Comparison of ENCODE assay signal across 8 cellular contexts in the genomic region with DNA sequence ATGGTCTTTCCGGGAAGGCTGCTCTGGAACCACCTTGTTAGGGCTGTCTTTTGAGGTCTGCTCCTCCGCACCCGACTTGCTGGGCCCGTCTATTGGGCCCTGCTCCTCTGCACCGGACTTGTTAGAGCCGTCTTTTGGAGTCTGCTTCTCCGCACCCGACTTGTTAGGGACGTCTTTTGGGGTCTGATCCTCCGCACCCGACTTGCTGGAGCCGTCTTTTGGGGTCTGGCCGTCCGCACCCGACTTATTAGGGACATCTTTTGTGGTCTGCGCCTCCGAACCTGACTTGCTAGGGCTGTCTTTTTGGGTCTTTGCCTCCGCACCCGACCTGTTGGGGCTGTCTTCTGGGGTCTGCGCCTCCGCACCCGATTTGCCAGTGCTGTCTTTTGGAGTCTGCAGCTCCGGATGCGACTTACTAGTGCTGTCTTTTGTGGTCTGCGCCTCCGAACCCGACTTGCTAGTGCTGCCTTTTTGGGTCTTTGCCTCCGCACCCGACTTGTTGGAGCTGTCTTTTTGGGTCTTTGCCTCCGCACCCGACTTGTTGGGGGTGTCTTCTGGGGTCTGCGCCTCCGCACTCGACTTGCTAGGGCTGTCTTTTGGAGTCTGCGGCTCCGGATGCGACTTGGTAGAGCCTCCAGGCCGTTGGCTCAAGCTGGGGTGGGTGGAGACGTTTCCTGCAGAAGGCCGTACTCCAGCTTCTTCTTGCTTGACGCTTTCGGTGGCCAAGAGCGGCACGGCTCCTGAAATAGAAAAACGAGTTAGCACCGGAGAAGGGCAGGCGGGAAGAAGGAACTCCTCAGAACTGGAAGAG. TPM values are rescaled to one million over a fixed set of nuclear protein-coding genes. Genes with fewer than 3 reads are reported as not detected.
DNase-seq lines count a peak whose midpoint lies in the region; ATAC-seq, FAIRE-seq and TF ChIP-seq lines count a peak whose summit lies in the region.

No MANE protein-coding gene starts in this region.

- POLR2A ChIA-PET in CD4-positive, alpha-beta T cell (lab: Charles Lee), result interaction anchor here (0.6 to 4.7 kb wide), 48 partner anchors 9 to 1428 kb away, joined by 3 to 216 read pairs (median 5); a partner anchor contains a TSS
- POLR2A ChIA-PET in H1 (lab: Charles Lee; ENCODE audit: partially characterized antibody), result interaction anchor here (0.8 to 6.2 kb wide), 22 partner anchors 9 to 422 kb away, joined by 3 to 70 read pairs (median 5); a partner anchor contains a TSS

- H3K4me2 ChIP-seq in H1 (ENCODE audit: insufficient read depth in 1 of 2, low read depth in 2 of 2, low read length in 2 of 2), result peak overlapping the region; percentile 86 to 99

- no peak overlapping the region for H2BK120ac ChIP-seq in H1 (replicated peaks; ENCODE audit: low read depth, low read length)

- no peak overlapping the region for H2AFZ ChIP-seq in H1 (ENCODE audit: low read length)

- H2BK12ac ChIP-seq in H1 (ENCODE audit: low read depth, low read length), result peak overlapping the region; percentile 29

- no peaks in the 10 kb centered on the region for H3K27me3 Mint-ChIP-seq in CD4-positive, alpha-beta T cell

- H3K4me3 ChIP-seq in H1 (ENCODE audit: extremely low read depth in 1 of 4, insufficient read depth in 2 of 4, low read depth in 3 of 4, low read length in 4 of 4) (peak overlapping the region; percentile 61 to 96 (median 84)), muscle layer of colon (ENCODE audit: low read depth in 1 of 2, low read length in 2 of 2) (peak overlapping the region; percentile 92 to 97), stomach smooth muscle (ENCODE audit: low read length in 2 of 2) (peak overlapping the region; percentile 96 to 98)

- H2BK15ac ChIP-seq in H1 (ENCODE audit: low read length), result no peak overlapping the region

- H3K23ac ChIP-seq in H1 (ENCODE audit: insufficient read length), result no peak overlapping the region

- CTCF ChIA-PET in CD4-positive, alpha-beta T cell (lab: Charles Lee), result interaction anchor here (1.0 to 1.4 kb wide), 2 partner anchors 17 to 27 kb away, joined by 3 to 4 read pairs; a partner anchor contains a TSS
- CTCF ChIA-PET in H1 (lab: Charles Lee; ENCODE audit: partially characterized antibody), result interaction anchor here (0.6 to 2.2 kb wide), 8 partner anchors 9 to 265 kb away, joined by 3 to 8 read pairs (median 3); no protein-coding TSS in a partner anchor

- peak overlapping the region; percentile 97 for H3K27ac ChIP-seq in CD4-positive, alpha-beta T cell (ENCODE audit: low read depth, low read length)
- H3K27ac ChIP-seq in H1 (ENCODE audit: low read depth, low read length) (peak overlapping the region; percentile 38; the same call in 1 of the 2 replicates), muscle layer of colon (ENCODE audit: low read depth, low read length) (peak overlapping the region; percentile 83), stomach smooth muscle (ENCODE audit: low read length) (peak overlapping the region; percentile 97)

- no peak for TF ChIP-seq CTCF in CD4-positive, alpha-beta T cell (IDR thresholded peaks at IDR 0.05)
- no peak for TF ChIP-seq CTCF in H1 (IDR thresholded peaks at IDR 0.05; ENCODE audit: control extremely low read depth in 1 of 3, insufficient read depth in 1 of 3, low read depth in 1 of 3, low read length in 3 of 3)

- H3K9ac ChIP-seq in H1 (replicated peaks in 1 of 4; ENCODE audit: extremely low read depth in 1 of 4, low read depth in 3 of 4, low read length in 3 of 4), result peak overlapping the region; percentile 89 to 99 (median 94)
- H3K9ac ChIP-seq in muscle layer of colon (ENCODE audit: low read length), result peak overlapping the region; percentile 55
- H3K9ac ChIP-seq in stomach smooth muscle (ENCODE audit: low read length in 2 of 2), result peak overlapping the region; percentile 97 to 99

- intact Hi-C loops in CD4-positive, alpha-beta T cell (cut with DNase I, micrococcal nuclease), result loop anchor here (1.0 to 5.0 kb wide), 4 partner anchors 18 to 225 kb away; a partner anchor contains a TSS

- 27% methylated on average over 47 of the region's 47 CpGs; no CpG with 5 or more reads in 1 of the 2 experiments for whole genome bisulfite sequencing in H1 (ENCODE audit: extremely low coverage in 1 of 2, insufficient coverage in 1 of 2, insufficient read length in 1 of 2, insufficient replicate concordance in 2 of 2, low coverage in 1 of 2, low lambda C conversion rate in 2 of 2, missing lambda C conversion rate in 1 of 2), 2 experiments

- H3K9me3 ChIP-seq in CD4-positive, alpha-beta T cell (ENCODE audit: control insufficient read depth, low read length), result no peaks in the 10 kb centered on the region
- H3K9me3 ChIP-seq in H1 (ENCODE audit: insufficient read depth in 2 of 2, low read depth in 1 of 2, low read length in 1 of 2) (no peaks in the 10 kb centered on the region), muscle layer of colon (ENCODE audit: low read length) (no peaks in the 10 kb centered on the region), stomach smooth muscle (ENCODE audit: control insufficient read depth in 2 of 2, low read length in 2 of 2) (no peaks in the 10 kb centered on the region)

- peak overlapping the region; percentile 88 for H4K8ac ChIP-seq in H1 (ENCODE audit: extremely low read depth, insufficient read depth, low read length)

- no peaks in the 10 kb centered on the region for H3K9me3 Mint-ChIP-seq in CD4-positive, alpha-beta T cell

- peak; percentile 30 for ATAC-seq in CD4-positive, alpha-beta T cell (ENCODE audit: poor library complexity)
- ATAC-seq in GM21515 (IDR thresholded peaks at IDR 0.05; ENCODE audit: unreplicated experiment), result peak; percentile 34
- ATAC-seq in HG03139 (IDR thresholded peaks at IDR 0.05; ENCODE audit: unreplicated experiment), result no peak

- no peak for TF ChIP-seq EP300 in H1 (IDR thresholded peaks at IDR 0.05; ENCODE audit: borderline replicate concordance in 1 of 2, low read depth in 2 of 2, low read length in 2 of 2)

- H3K4ac ChIP-seq in H1 (replicated peaks; ENCODE audit: insufficient read length, low read depth, low read length), result peak overlapping the region; percentile 91

- H3K14ac ChIP-seq in H1 (ENCODE audit: insufficient read length), result no peak overlapping the region

- peaks cover 17% of the 10 kb centered on the region for H3K79me1 ChIP-seq in H1 (ENCODE audit: low read depth, low read length)

- peak overlapping the region; percentile 52 for H3K56ac ChIP-seq in H1 (replicated peaks; ENCODE audit: insufficient read length, low read depth, low read length)

- peaks cover 66% of the 10 kb centered on the region for H3K36me3 Mint-ChIP-seq in CD4-positive, alpha-beta T cell (ENCODE audit: low read depth)

- FAIRE-seq in H1 (lab: Jason Lieb, UNC), result no peak

- peaks cover 0 to 9% of the 10 kb centered on the region in 2 experiments for H4K20me1 ChIP-seq in H1 (replicated peaks in 1 of 2; ENCODE audit: control insufficient read depth in 1 of 2, insufficient read depth in 2 of 2, low read length in 2 of 2)

- H3K4me1 ChIP-seq in H1 (replicated peaks in 1 of 4; ENCODE audit: control insufficient read depth in 3 of 4, insufficient read depth in 4 of 4, low read length in 3 of 4) (peaks cover 0 to 13% (median 7%) of the 10 kb centered on the region in 4 experiments; a peak in 6 of 7 replicates), muscle layer of colon (ENCODE audit: insufficient read depth, low read length) (peaks cover 29% of the 10 kb centered on the region), stomach smooth muscle (ENCODE audit: control insufficient read depth, insufficient read depth, low read length) (peaks cover 38% of the 10 kb centered on the region)

- H3K18ac ChIP-seq in H1 (ENCODE audit: extremely low read depth, low read length), result peak overlapping the region; percentile 24; the same call in 1 of the 2 replicates

- H3K36me3 ChIP-seq in H1 (ENCODE audit: control insufficient read depth in 2 of 4, insufficient read depth in 4 of 4, low read length in 3 of 4) (peaks cover 15 to 31% (median 20%) of the 10 kb centered on the region in 4 experiments), muscle layer of colon (ENCODE audit: insufficient read depth, low read length) (peaks cover 34% of the 10 kb centered on the region), stomach smooth muscle (ENCODE audit: control insufficient read depth in 2 of 2, insufficient read depth in 2 of 2, low read length in 2 of 2) (peaks cover 20 to 22% of the 10 kb centered on the region in 2 donors)

- H3K4me3 Mint-ChIP-seq in CD4-positive, alpha-beta T cell, result peak overlapping the region; percentile 96

- peaks cover 17% of the 10 kb centered on the region for H3K23me2 ChIP-seq in H1 (ENCODE audit: low read depth, low read length)

- DNase-seq in CD4-positive, alpha-beta T cell, result peak; percentile 44 to 71 (median 51)
- DNase-seq in Kasumi-1 (lab: John Stamatoyannopoulos, UW) (peak; percentile 35 to 49), H1 (ENCODE audit: low read depth in 1 of 2, low spot score in 2 of 2) (no peak)
- peak; percentile 60 to 67 for DNase-seq in activated CD4-positive, alpha-beta T cell treated with anti-CD3 and anti-CD28 coated beads, Interleukin-2, amount 50 U/mL, for 48 hours

- TF ChIP-seq POLR2A in H1 (IDR thresholded peaks at IDR 0.05; ENCODE audit: control extremely low read depth in 1 of 2, low read depth in 2 of 2, low read length in 2 of 2), result no peak

- no peak overlapping the region for H4K5ac ChIP-seq in H1 (ENCODE audit: insufficient read length, low read depth, low read length)

- peak overlapping the region; percentile 97 for H3K27ac Mint-ChIP-seq in CD4-positive, alpha-beta T cell

- H2BK5ac ChIP-seq in H1 (ENCODE audit: low read depth, low read length), result peak overlapping the region; percentile 100; the same call in 1 of the 2 replicates

- peaks cover 63% of the 10 kb centered on the region for H3K4me1 Mint-ChIP-seq in CD4-positive, alpha-beta T cell (ENCODE audit: low read depth)

- peak overlapping the region; percentile 87 for H4K91ac ChIP-seq in H1 (replicated peaks; ENCODE audit: insufficient read length, low read length)

- H2AK5ac ChIP-seq in H1 (ENCODE audit: low read depth, low read length), result no peak overlapping the region

- no peak for TF ChIP-seq RAD21 in H1 (IDR thresholded peaks at IDR 0.05 in 1 of 2, conservative IDR thresholded peaks at IDR 0.05 in 1 of 2; ENCODE audit: low read depth in 2 of 2, low read length in 2 of 2)

- H3K79me2 ChIP-seq in H1 (ENCODE audit: control insufficient read depth in 1 of 2, insufficient read depth in 2 of 2, low read length in 2 of 2), result peaks cover 9 to 24% of the 10 kb centered on the region in 2 experiments

- no peak overlapping the region for H2BK20ac ChIP-seq in H1 (ENCODE audit: low read length)

- H3K27me3 ChIP-seq in CD4-positive, alpha-beta T cell (ENCODE audit: control insufficient read depth, insufficient read depth, low read length), result no peaks in the 10 kb centered on the region
- H3K27me3 ChIP-seq in H1 (replicated peaks in 1 of 4; ENCODE audit: control insufficient read depth in 3 of 4, extremely low read depth in 1 of 4, insufficient read depth in 3 of 4, low read length in 3 of 4), result no peaks in the 10 kb centered on the region; a peak in 1 of 7 replicates
- no peaks in the 10 kb centered on the region for H3K27me3 ChIP-seq in muscle layer of colon (ENCODE audit: control insufficient read depth in 1 of 2, insufficient read depth in 2 of 2, low read length in 2 of 2)
- no peaks in the 10 kb centered on the region for H3K27me3 ChIP-seq in stomach smooth muscle (ENCODE audit: control insufficient read depth in 1 of 2, insufficient read depth in 2 of 2, low read length in 2 of 2)

RNA-seq across cellular contexts. Expression of a gene that starts 0.6 kb away (rescaled TPM):
- total RNA-seq in CD4-positive, alpha-beta T cell, result 100 to 1,000 TPM; 172 to 175 TPM
- 36.3 and 38.9 TPM in 2 replicates for total RNA-seq in H1 (2021; fragmentation: NEBNext Ultra II Directional; extraction: Animal tissue kit (Norgen Biotek cat#: 25700))
- polyA plus RNA-seq in H1 (2011; rRNA removed), result 31.1 and 33.9 TPM in 2 replicates
- polyA plus RNA-seq in H1 (2011; cell fraction: cytosol; rRNA removed), result 36.4 TPM
- 29.4 TPM for polyA plus RNA-seq in H1 (2011; cell fraction: nucleus; rRNA removed)
- polyA plus RNA-seq in H1 (2012, experiment 1 of 2), result 21.1 to 28.9 TPM (median 25.9 TPM) in 4 replicates
- polyA plus RNA-seq in H1 (2012, experiment 2 of 2), result 3.1 TPM
- 46.3 TPM for polyA plus RNA-seq in H1 (2013, experiment 1 of 2)
- polyA plus RNA-seq in H1 (2013, experiment 2 of 2), result 52.7 TPM
- polyA minus RNA-seq in H1 (2011; rRNA and poly(A)+ RNA removed), result 23.4 and 26.2 TPM in 2 replicates
- polyA minus RNA-seq in H1 (2011; cell fraction: cytosol; rRNA and poly(A)+ RNA removed), result 19.7 TPM
- 21.7 TPM for polyA minus RNA-seq in H1 (2011; cell fraction: nucleus; rRNA and poly(A)+ RNA removed)

RNA-seq across cellular contexts. Expression of a gene that starts 27.2 kb away (rescaled TPM):
- 10 to 100 TPM; 19.2 to 22.2 TPM for total RNA-seq in CD4-positive, alpha-beta T cell
- total RNA-seq in H1 (2021; fragmentation: NEBNext Ultra II Directional; extraction: Animal tissue kit (Norgen Biotek cat#: 25700)), result 13.6 and 15.8 TPM in 2 replicates
- 16.7 and 20.7 TPM in 2 replicates for polyA plus RNA-seq in H1 (2011; rRNA removed)
- 16.8 TPM for polyA plus RNA-seq in H1 (2011; cell fraction: cytosol; rRNA removed)
- 39.0 TPM for polyA plus RNA-seq in H1 (2011; cell fraction: nucleus; rRNA removed)
- 17.4 to 21.6 TPM (median 19.9 TPM) in 4 replicates for polyA plus RNA-seq in H1 (2012, experiment 1 of 2)
- polyA plus RNA-seq in H1 (2012, experiment 2 of 2), result 9.2 TPM
- polyA plus RNA-seq in H1 (2013, experiment 1 of 2), result 22.1 TPM
- polyA plus RNA-seq in H1 (2013, experiment 2 of 2), result 21.2 TPM
- polyA minus RNA-seq in H1 (2011; rRNA and poly(A)+ RNA removed), result 28.0 and 29.1 TPM in 2 replicates
- polyA minus RNA-seq in H1 (2011; cell fraction: cytosol; rRNA and poly(A)+ RNA removed), result 23.9 TPM
- 15.0 TPM for polyA minus RNA-seq in H1 (2011; cell fraction: nucleus; rRNA and poly(A)+ RNA removed)

RNA-seq across cellular contexts. Expression of a gene that starts 27.4 kb away (rescaled TPM):
- total RNA-seq in CD4-positive, alpha-beta T cell, result 10 to 100 TPM; 13.5 to 15.3 TPM
- 6.9 and 10.2 TPM in 2 replicates for total RNA-seq in H1 (2021; fragmentation: NEBNext Ultra II Directional; extraction: Animal tissue kit (Norgen Biotek cat#: 25700))
- 8.5 and 9.3 TPM in 2 replicates for polyA plus RNA-seq in H1 (2011; rRNA removed)
- polyA plus RNA-seq in H1 (2011; cell fraction: cytosol; rRNA removed), result 12.4 TPM
- 29.5 TPM for polyA plus RNA-seq in H1 (2011; cell fraction: nucleus; rRNA removed)
- polyA plus RNA-seq in H1 (2012, experiment 1 of 2), result 7.9 to 10.0 TPM (median 8.7 TPM) in 4 replicates
- 6.2 TPM for polyA plus RNA-seq in H1 (2012, experiment 2 of 2)
- polyA plus RNA-seq in H1 (2013, experiment 1 of 2), result 6.1 TPM
- 5.4 TPM for polyA plus RNA-seq in H1 (2013, experiment 2 of 2)
- polyA minus RNA-seq in H1 (2011; rRNA and poly(A)+ RNA removed), result 17.1 and 19.0 TPM in 2 replicates
- polyA minus RNA-seq in H1 (2011; cell fraction: cytosol; rRNA and poly(A)+ RNA removed), result 3.7 TPM
- polyA minus RNA-seq in H1 (2011; cell fraction: nucleus; rRNA and poly(A)+ RNA removed), result 12.8 TPM

Comparison
In these comparisons a context has a peak if more than half of its experiments do, and no peak if none do; other contexts are left out.
1. DNase-seq: peak in CD4-positive, alpha-beta T cell (10 of 10), Kasumi-1 (2 of 2) and activated CD4-positive, alpha-beta T cell treated with anti-CD3 and anti-CD28 coated beads, Interleukin-2, amount 50 U/mL, for 48 hours (2 of 2); none in H1 (0 of 2).
2. H3K27ac ChIP-seq: peak in every context shown above with its lines; median percentile 97 in CD4-positive, alpha-beta T cell; 97 in stomach smooth muscle; 83 in muscle layer of colon; 38 in H1.
3. Peak in every context shown above with its lines, with median percentiles within 50 percentile points of each other: H3K4me3 ChIP-seq and H3K9ac ChIP-seq.